ENCODE assay signal across 1 cellular context in the genomic region with DNA sequence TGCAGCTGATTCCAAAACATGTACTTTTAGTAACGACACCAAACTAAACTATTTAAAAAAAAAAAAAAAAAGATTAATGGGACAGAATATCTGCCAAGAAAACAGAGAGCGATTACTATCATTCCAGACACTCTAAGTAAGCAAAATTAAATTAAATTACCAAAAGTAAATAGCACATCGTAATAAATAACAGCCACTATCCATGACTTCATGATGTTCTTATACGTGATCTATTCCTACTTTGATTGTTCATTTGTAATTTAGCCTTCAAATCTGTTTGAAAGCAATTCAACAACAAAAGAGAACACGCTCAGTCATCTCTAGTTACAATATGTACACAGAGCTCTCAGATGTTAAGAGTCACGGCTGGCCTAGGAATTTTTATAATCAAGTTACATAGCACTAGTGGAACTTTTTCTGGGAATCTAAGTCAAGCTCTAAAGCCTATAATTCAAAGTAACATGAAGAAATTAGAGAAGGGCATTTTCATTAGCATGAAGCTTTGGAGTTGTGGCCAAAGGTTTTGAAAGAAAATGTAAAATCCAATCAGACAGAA.
TF ChIP-seq lines count a peak whose summit lies in the region.

No MANE protein-coding gene starts in this region.

TF ChIP-seq in GM23338, 12 proteins besides CTCF, POLR2A, EP300 and RAD21 (continued from another document):
- TF ChIP-seq, protein P1, sequence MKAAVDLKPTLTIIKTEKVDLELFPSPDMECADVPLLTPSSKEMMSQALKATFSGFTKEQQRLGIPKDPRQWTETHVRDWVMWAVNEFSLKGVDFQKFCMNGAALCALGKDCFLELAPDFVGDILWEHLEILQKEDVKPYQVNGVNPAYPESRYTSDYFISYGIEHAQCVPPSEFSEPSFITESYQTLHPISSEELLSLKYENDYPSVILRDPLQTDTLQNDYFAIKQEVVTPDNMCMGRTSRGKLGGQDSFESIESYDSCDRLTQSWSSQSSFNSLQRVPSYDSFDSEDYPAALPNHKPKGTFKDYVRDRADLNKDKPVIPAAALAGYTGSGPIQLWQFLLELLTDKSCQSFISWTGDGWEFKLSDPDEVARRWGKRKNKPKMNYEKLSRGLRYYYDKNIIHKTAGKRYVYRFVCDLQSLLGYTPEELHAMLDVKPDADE (IDR thresholded peaks at IDR 0.05): no peak
- no peak for TF ChIP-seq POLR2AphosphoS5 (IDR thresholded peaks at IDR 0.05; ENCODE audit: low read depth)
- TF ChIP-seq NANOG (IDR thresholded peaks at IDR 0.05; ENCODE audit: borderline replicate concordance): no peak
- TF ChIP-seq, protein P2, sequence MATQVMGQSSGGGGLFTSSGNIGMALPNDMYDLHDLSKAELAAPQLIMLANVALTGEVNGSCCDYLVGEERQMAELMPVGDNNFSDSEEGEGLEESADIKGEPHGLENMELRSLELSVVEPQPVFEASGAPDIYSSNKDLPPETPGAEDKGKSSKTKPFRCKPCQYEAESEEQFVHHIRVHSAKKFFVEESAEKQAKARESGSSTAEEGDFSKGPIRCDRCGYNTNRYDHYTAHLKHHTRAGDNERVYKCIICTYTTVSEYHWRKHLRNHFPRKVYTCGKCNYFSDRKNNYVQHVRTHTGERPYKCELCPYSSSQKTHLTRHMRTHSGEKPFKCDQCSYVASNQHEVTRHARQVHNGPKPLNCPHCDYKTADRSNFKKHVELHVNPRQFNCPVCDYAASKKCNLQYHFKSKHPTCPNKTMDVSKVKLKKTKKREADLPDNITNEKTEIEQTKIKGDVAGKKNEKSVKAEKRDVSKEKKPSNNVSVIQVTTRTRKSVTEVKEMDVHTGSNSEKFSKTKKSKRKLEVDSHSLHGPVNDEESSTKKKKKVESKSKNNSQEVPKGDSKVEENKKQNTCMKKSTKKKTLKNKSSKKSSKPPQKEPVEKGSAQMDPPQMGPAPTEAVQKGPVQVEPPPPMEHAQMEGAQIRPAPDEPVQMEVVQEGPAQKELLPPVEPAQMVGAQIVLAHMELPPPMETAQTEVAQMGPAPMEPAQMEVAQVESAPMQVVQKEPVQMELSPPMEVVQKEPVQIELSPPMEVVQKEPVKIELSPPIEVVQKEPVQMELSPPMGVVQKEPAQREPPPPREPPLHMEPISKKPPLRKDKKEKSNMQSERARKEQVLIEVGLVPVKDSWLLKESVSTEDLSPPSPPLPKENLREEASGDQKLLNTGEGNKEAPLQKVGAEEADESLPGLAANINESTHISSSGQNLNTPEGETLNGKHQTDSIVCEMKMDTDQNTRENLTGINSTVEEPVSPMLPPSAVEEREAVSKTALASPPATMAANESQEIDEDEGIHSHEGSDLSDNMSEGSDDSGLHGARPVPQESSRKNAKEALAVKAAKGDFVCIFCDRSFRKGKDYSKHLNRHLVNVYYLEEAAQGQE (IDR thresholded peaks at IDR 0.05; ENCODE audit: unreplicated experiment): no peak
- TF ChIP-seq EZH2phosphoT487 (IDR thresholded peaks at IDR 0.05; ENCODE audit: unreplicated experiment): no peak
- no peak for TF ChIP-seq ZNF114 (CRISPR knock-in tag; IDR thresholded peaks at IDR 0.05)
- TF ChIP-seq ZNF331 (CRISPR knock-in tag; IDR thresholded peaks at IDR 0.05; ENCODE audit: low read depth): no peak
- TF ChIP-seq EZH2 (IDR thresholded peaks at IDR 0.05; ENCODE audit: low read depth, unreplicated experiment): no peak
- no peak for TF ChIP-seq CREB1 (CRISPR knock-in tag; IDR thresholded peaks at IDR 0.05; ENCODE audit: low read depth)
